Comparison of ENCODE assay signal across 7 cellular contexts in genomic region chr1:182447124-182447523, GRCh38. TPM values are rescaled to one million over a fixed set of nuclear protein-coding genes. Genes with fewer than 3 reads are reported as not detected.
"Had no signal": no experiment of that assay in that cellular context is flagged by ENCODE, and none has a peak within 500 bp of the region (broad histone marks: within the 10 kb centered on the region; RNA-seq: fewer than 3 reads in every experiment).

No MANE protein-coding gene starts in this region.

RNA-seq across cellular contexts. Expression of gene RGSL1, which starts 2.8 kb away (rescaled TPM):
- total RNA-seq: GM23248, GM23338, H1, H4, H7, H9, HFFc6 had no signal
- polyA plus RNA-seq: GM23248, GM23338, H1 had no signal

RNA-seq across cellular contexts. Expression of gene TEDDM1, which starts 46.7 kb away (rescaled TPM):
- total RNA-seq: GM23248, GM23338, H1, H4, H7, H9, HFFc6 had no signal
- polyA plus RNA-seq: GM23248, GM23338, H1 had no signal
